Comparison of ENCODE assay signal across 39 cellular contexts in the genomic region with DNA sequence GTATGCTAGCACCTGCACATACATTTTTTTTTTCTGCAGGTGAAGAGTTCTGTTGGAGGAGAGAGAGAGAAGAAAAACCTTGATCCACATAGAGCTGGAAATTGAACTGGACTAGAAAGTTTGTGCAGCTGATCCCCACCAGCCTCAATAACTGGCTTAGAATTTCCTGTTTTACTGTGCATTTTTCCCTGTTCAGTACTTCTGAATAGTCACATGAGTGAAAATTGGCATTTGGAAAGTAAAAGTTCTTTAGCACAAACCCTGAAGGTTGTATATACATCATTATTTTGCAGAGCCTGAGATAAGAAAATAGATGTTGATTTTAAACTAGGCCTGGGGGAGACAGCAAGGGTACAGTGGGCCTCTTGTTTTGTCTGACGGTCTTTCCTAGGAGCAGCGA. TPM values are rescaled to one million over a fixed set of nuclear protein-coding genes. Genes with fewer than 3 reads are reported as not detected.
"Had no signal": no experiment of that assay in that cellular context is flagged by ENCODE, and none has a peak within 500 bp of the region (broad histone marks: within the 10 kb centered on the region; RNA-seq: fewer than 3 reads in every experiment).

No MANE protein-coding gene starts in this region.

- H3K27me3 ChIP-seq: MG63 had no signal

- DNase-seq: Karpas-422, Kasumi-1, MG63, MM.1S, MV-4-11, NCI-H1048, NCI-H1092, NCI-H1092 treated with DMSO at 0.1 percent for 48 hours, NCI-H1105, NCI-H1105 treated with DMSO at 0.1 percent for 48 hours, NCI-H1417, NCI-H1417 treated with DMSO at 0.1 percent for 48 hours, NCI-H1436, NCI-H1436 treated with DMSO at 0.1 percent for 48 hours, NCI-H146, NCI-H1694, NCI-H1694 treated with DMSO at 0.1 percent for 48 hours, NCI-H187, NCI-H187 treated with DMSO at 0.1 percent for 48 hours, NCI-H1930, NCI-H2029, NCI-H2029 treated with DMSO at 0.1 percent for 48 hours, NCI-H2081, NCI-H2081 treated with DMSO at 0.1 percent for 48 hours, NCI-H2107, NCI-H2171, NCI-H2171 treated with DMSO at 0.1 percent for 48 hours, NCI-H2227 treated with DMSO at 0.1 percent for 48 hours, NCI-H226, NCI-H345, NCI-H446, NCI-H446 treated with DMSO at 0.1 percent for 48 hours, NCI-H510A, NCI-H510A treated with DMSO at 0.1 percent for 48 hours, NCI-H524 treated with DMSO at 0.1 percent for 48 hours had no signal

- H3K9me3 ChIP-seq: MG63 had no signal

- H3K4me3 ChIP-seq: MG63 had no signal

RNA-seq across cellular contexts. Expression of gene GHSR, which starts 42.3 kb away (rescaled TPM):
- total RNA-seq: LHCN-M2, M059J, MCF 10A, NCI-H460 had no signal
